ENCODE assay signal across 8 cellular contexts in genomic region chr4:105140684-105141490, GRCh38. TPM values are rescaled to one million over a fixed set of nuclear protein-coding genes. Genes with fewer than 3 reads are reported as not detected.
DNase-seq lines count a peak whose midpoint lies in the region; ATAC-seq, FAIRE-seq and TF ChIP-seq lines count a peak whose summit lies in the region.

No MANE protein-coding gene starts in this region.

- POLR2A ChIA-PET in OCI-LY7 (lab: Charles Lee) = interaction anchor here (1.6 kb wide), 1 partner anchor 333 kb away, joined by 6 read pairs; the partner anchor contains the start of gene PPA2
- POLR2A ChIA-PET in K562 (lab: Yijun Ruan, JAX) = no interaction called here

- CTCF ChIA-PET in OCI-LY7 (lab: Charles Lee; ENCODE audit: unreplicated experiment) = no interaction called here
- CTCF ChIA-PET in K562 (lab: Yijun Ruan, JAX; ENCODE audit: low intra/inter-chr PET ratio) = no interaction called here

- H3K4me3 ChIP-seq in OCI-LY7 (ENCODE audit: low read depth, low read length, poor library complexity, severe bottlenecking) = no peak overlapping the region
- H3K4me3 ChIP-seq in K562 = no peak overlapping the region
- H3K4me3 ChIP-seq in kidney epithelial cell (ENCODE audit: low read depth, low read length) = no peak overlapping the region

- H3K4me2 ChIP-seq in OCI-LY7 (ENCODE audit: low read length) = no peak overlapping the region
- no peak overlapping the region for H3K4me2 ChIP-seq in K562 (ENCODE audit: insufficient read depth, low read length)

- 2% methylated on average over 7 of the region's 7 CpGs for WGBS in K562 (ENCODE audit: insufficient coverage, low coverage, missing lambda C conversion rate)

- H3K9me3 ChIP-seq in OCI-LY7 (ENCODE audit: low read length) (no peaks in the 10 kb centered on the region), K562 (replicated peaks; ENCODE audit: control insufficient read depth, insufficient read depth, low read depth, low read length) (no peaks in the 10 kb centered on the region)

- peak; percentile 59 to 68 for TF ChIP-seq RAD21 in K562 (CRISPR knock-in tag; conservative IDR thresholded peaks at IDR 0.05 in 1 of 2, IDR thresholded peaks at IDR 0.05 in 1 of 2)

- H3K27ac ChIP-seq in 22Rv1 = no peak overlapping the region
- H3K27ac ChIP-seq in OCI-LY7 (ENCODE audit: low read depth, low read length, poor library complexity, severe bottlenecking) = no peak overlapping the region
- no peak overlapping the region for H3K27ac ChIP-seq in K562 (ENCODE audit: extremely low read depth, low read depth, low read length)

- TF ChIP-seq POLR2A in K562 (conservative IDR thresholded peaks at IDR 0.05) = no peak

- no TSS peak for BruUV-seq in OCI-LY7 (replicated peaks; lab: Mats Ljungman, UMichigan)
- BruUV-seq in K562 (replicated peaks; lab: Mats Ljungman, UMichigan) = no TSS peak

- H3K9ac ChIP-seq in K562 (ENCODE audit: insufficient read depth in 1 of 2, low read depth in 2 of 2, low read length in 2 of 2) = no peak overlapping the region

- TF ChIP-seq CTCF in 22Rv1 (IDR thresholded peaks at IDR 0.05) (peak; percentile 83), GM12873 (IDR thresholded peaks at IDR 0.05; ENCODE audit: insufficient read depth, low read depth, low read length, missing control alignments) (peak; percentile 67), OCI-LY7 (conservative IDR thresholded peaks at IDR 0.05; ENCODE audit: low read length) (peak; percentile 88), K562 (IDR thresholded peaks at IDR 0.05 in 2 of 3, conservative IDR thresholded peaks at IDR 0.05 in 1 of 3; ENCODE audit: insufficient read depth in 2 of 3, low read depth in 1 of 3, low read length in 3 of 3) (peak; percentile 60 to 81 (median 65)), kidney epithelial cell (IDR thresholded peaks at IDR 0.05; ENCODE audit: insufficient read depth, low read length, poor library complexity, severe bottlenecking) (peak; percentile 62)

- in situ Hi-C loops in K562 (cut with MboI) = loop anchor here (5.0 kb wide), 1 partner anchor 331 kb away; the partner anchor contains the start of gene PPA2

- no peaks in the 10 kb centered on the region; a peak in 1 of 5 replicates for H3K27me3 ChIP-seq in K562 (ENCODE audit: control insufficient read depth in 2 of 2, insufficient read depth in 2 of 2, low read length in 2 of 2)
- H3K27me3 ChIP-seq in kidney epithelial cell (ENCODE audit: control insufficient read depth, insufficient read depth, low read length) = no peaks in the 10 kb centered on the region

- H3K36me3 ChIP-seq in OCI-LY7 (ENCODE audit: insufficient read depth, low read length) (no peaks in the 10 kb centered on the region), K562 (ENCODE audit: control insufficient read depth, insufficient read depth, low read length) (no peaks in the 10 kb centered on the region), kidney epithelial cell (ENCODE audit: control insufficient read depth, insufficient read depth, low read length) (no peaks in the 10 kb centered on the region)

- H3K9me1 ChIP-seq in K562 (ENCODE audit: control insufficient read depth, insufficient read depth, low read length) = no peaks in the 10 kb centered on the region

- H2AFZ ChIP-seq in OCI-LY7 (ENCODE audit: low read length) = no peak overlapping the region
- no peak overlapping the region for H2AFZ ChIP-seq in K562 (ENCODE audit: low read depth, low read length)

- TF ChIP-seq EP300 in K562 (IDR thresholded peaks at IDR 0.05; ENCODE audit: low read length) = no peak

- H3K9me2 ChIP-seq in OCI-LY7 (ENCODE audit: insufficient read depth, low read length) = no peaks in the 10 kb centered on the region

- H3K4me1 ChIP-seq in OCI-LY7 (ENCODE audit: insufficient read depth, low read length, poor library complexity, severe bottlenecking) (peaks cover 4% of the 10 kb centered on the region), K562 (replicated peaks in 1 of 2; ENCODE audit: control insufficient read depth in 2 of 2, insufficient read depth in 2 of 2, low read length in 2 of 2) (peaks cover 0 to 2% of the 10 kb centered on the region in 2 experiments; a peak in 3 of 5 replicates)

- ATAC-seq in K562 (peak; percentile 87), HG03108 (IDR thresholded peaks at IDR 0.05; ENCODE audit: unreplicated experiment) (no peak), GM19455 (IDR thresholded peaks at IDR 0.05; ENCODE audit: unreplicated experiment) (no peak)
- peak; percentile 45 for ATAC-seq in stimulated activated naive CD8-positive, alpha-beta T cell treated with anti-CD3 and anti-CD28 coated beads, Interleukin-15, Interleukin-2, amounts not matched to agents 100 U/mL and 50 U/mL, for 24 hours

- intact Hi-C loops in OCI-LY7 (cut with micrococcal nuclease; ENCODE audit: unreplicated experiment) = loop anchor here (1.0 kb wide), 1 partner anchor 330 kb away; no protein-coding TSS in a partner anchor
- intact Hi-C loops in K562 (cut with micrococcal nuclease) = loop anchor here (1.0 to 2.0 kb wide), 2 partner anchors 330 to 526 kb away; no protein-coding TSS in a partner anchor

- peak; percentile 85 for FAIRE-seq in K562 (lab: Jason Lieb, UNC)

- H4K20me1 ChIP-seq in OCI-LY7 (ENCODE audit: insufficient read depth, low read length) (0 out of 2 replicates have a peak, but pooled peaks cover 4% of the 10 kb centered on the region), K562 (replicated peaks; ENCODE audit: control insufficient read depth, insufficient read depth, low read length) (no peaks in the 10 kb centered on the region)

- peak; percentile 55 for DNase-seq in OCI-LY7 (ENCODE audit: low spot score)
- peak in 3 of 4 experiments; percentile 12 to 66 (median 48) for DNase-seq in K562 (ENCODE audit: extremely low read depth in 1 of 4, low spot score in 3 of 4)
- DNase-seq in kidney epithelial cell (ENCODE audit: low read depth) = no peak
- DNase-seq in stimulated activated naive CD8-positive, alpha-beta T cell treated with anti-CD3 and anti-CD28 coated beads, Interleukin-15, Interleukin-2, amounts not matched to agents 100 U/mL and 50 U/mL, for 24 hours = peak; percentile 31

- H3K79me2 ChIP-seq in OCI-LY7 (ENCODE audit: insufficient read depth, low read depth, low read length) = no peaks in the 10 kb centered on the region
- H3K79me2 ChIP-seq in K562 (ENCODE audit: control insufficient read depth, insufficient read depth, low read length) = no peaks in the 10 kb centered on the region

TF ChIP-seq in K562, 482 proteins besides CTCF, POLR2A, EP300 and RAD21 (continues in another document):
- TF ChIP-seq CC2D1A (IDR thresholded peaks at IDR 0.05) (0 out of 2 replicates have a peak, but pooled peaks have one; percentile 16), MEIS2 (IDR thresholded peaks at IDR 0.05; ENCODE audit: partially characterized antibody) (peak; percentile 71), ARID3A (IDR thresholded peaks at IDR 0.05; ENCODE audit: borderline replicate concordance, low read depth, low read length) (peak; percentile 85), ZKSCAN3 (CRISPR knock-in tag; IDR thresholded peaks at IDR 0.05) (no peak), NR2C1 (IDR thresholded peaks at IDR 0.05) (peak; percentile 65), NR2C1 (tag; IDR thresholded peaks at IDR 0.05) (peak; percentile 67), MYBL2 (IDR thresholded peaks at IDR 0.05; ENCODE audit: low read depth) (no peak), MYBL2 (CRISPR knock-in tag; IDR thresholded peaks at IDR 0.05; ENCODE audit: borderline replicate concordance) (no peak)

RNA-seq across cellular contexts. Expression of gene TET2, which starts 5.8 kb away (rescaled TPM):
- total RNA-seq in OCI-LY7 (2014; rRNA removed; shearing (Covaris generic)) = 0.19 and 0.21 TPM in 2 replicates
- total RNA-seq in OCI-LY7 (2022) (not detected in 2 replicates), K562 (2014; rRNA removed) (4.9 and 6.2 TPM in 2 replicates), K562 (2014; rRNA removed; fragmentation: Illumina TruSeq; extraction: Trizol) (9.2 and 10.8 TPM in 2 replicates), K562 (2015; rRNA removed; fragmentation: Illumina TruSeq; extraction: Trizol) (10.9 and 11.1 TPM in 2 replicates), K562 (2021) (7.0 and 8.6 TPM in 2 replicates), kidney epithelial cell (10.4 and 12.4 TPM in 2 replicates)
- total RNA-seq in K562 (2011; cell fraction: chromatin; rRNA removed; ENCODE audit: low replicate concordance) = 20.8 and 52.0 TPM in 2 replicates
- 9.3 and 14.7 TPM in 2 replicates for total RNA-seq in K562 (2011; cell fraction: nucleolus; rRNA removed)
- total RNA-seq in K562 (2011; cell fraction: nucleoplasm; rRNA removed) = 32.9 and 56.1 TPM in 2 replicates
- polyA plus RNA-seq in K562 (2011; rRNA removed) (7.1 and 7.9 TPM in 2 replicates), K562 (2014; fragmentation: Illumina TruSeq; extraction: Trizol) (4.2 and 4.7 TPM in 2 replicates), K562 (2014; fragmentation: Nextera tagmentation; extraction: Ambion mirVana) (1 to 10 TPM in 1 of 2 experiments, under 1 TPM in 1; 0.80 to 1.4 TPM), K562 (2014; rRNA removed) (3.0 and 3.4 TPM in 2 replicates)
- 2.5 and 3.7 TPM in 2 replicates for polyA plus RNA-seq in K562 (2011; cell fraction: cytosol; rRNA removed)
- 10.7 and 12.4 TPM in 2 replicates for polyA plus RNA-seq in K562 (2011; cell fraction: nucleus; rRNA removed)
- 3.3 TPM in 2 replicates for polyA plus RNA-seq in K562 (2012)
- 50.4 and 62.0 TPM in 2 replicates for polyA minus RNA-seq in K562 (2011; rRNA and poly(A)+ RNA removed)
- polyA minus RNA-seq in K562 (2011; cell fraction: cytosol; rRNA and poly(A)+ RNA removed) = 9.3 and 11.5 TPM in 2 replicates
- 42.0 and 68.1 TPM in 2 replicates for polyA minus RNA-seq in K562 (2011; cell fraction: nucleus; rRNA and poly(A)+ RNA removed)

Comparison
In these comparisons a context has a peak if more than half of its experiments do, and no peak if none do; other contexts are left out.
1. ATAC-seq: peak in K562 (single experiment) and stimulated activated naive CD8-positive, alpha-beta T cell treated with anti-CD3 and anti-CD28 coated beads, Interleukin-15, Interleukin-2, amounts not matched to agents 100 U/mL and 50 U/mL, for 24 hours (single experiment); none in HG03108 (single experiment) and GM19455 (single experiment).
2. Peak in every context shown above with its lines, with median percentiles within 50 percentile points of each other: CTCF ChIP-seq.